In the genomic region with DNA sequence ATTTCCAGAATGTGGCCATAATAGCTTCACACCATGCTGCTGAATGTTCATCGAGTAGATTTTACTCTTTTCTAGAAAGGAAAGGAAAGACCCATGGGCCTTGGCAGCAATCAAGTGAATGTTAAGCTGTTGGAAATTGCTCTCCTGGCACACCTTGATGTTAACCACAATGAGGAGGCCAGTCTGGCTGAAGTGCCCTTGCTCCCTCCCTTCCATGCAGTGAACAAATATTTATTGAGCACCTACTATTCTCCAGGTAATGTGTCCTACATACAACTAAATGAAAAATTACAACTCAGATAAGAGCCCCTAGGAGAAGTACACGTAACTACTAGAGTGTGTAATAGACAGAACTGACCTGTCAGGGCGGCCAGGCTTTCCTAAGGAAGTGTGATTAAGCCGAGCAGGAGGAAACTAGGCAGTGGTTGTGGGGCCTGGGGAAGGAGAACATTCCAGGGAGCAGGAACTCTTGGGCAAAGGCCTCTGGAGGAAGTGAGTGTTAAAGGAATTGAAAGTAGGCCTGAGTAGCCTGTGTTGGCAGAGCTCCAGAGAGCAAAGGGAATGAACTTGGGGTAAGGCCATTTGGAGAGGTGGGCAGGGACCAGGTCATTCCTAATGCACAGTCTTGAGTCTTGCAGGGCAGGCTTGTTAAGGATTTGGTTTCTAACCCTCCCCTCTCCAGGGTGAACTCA, we compare ENCODE assay signal across 12 cellular contexts. TPM values are rescaled to one million over a fixed set of nuclear protein-coding genes. Genes with fewer than 3 reads are reported as not detected.
DNase-seq lines count a peak whose midpoint lies in the region; ATAC-seq, FAIRE-seq and TF ChIP-seq lines count a peak whose summit lies in the region.
"Had no signal": no experiment of that assay in that cellular context is flagged by ENCODE, and none has a peak within 500 bp of the region (broad histone marks: within the 10 kb centered on the region; RNA-seq: fewer than 3 reads in every experiment).

No MANE protein-coding gene starts in this region.

- no peaks in the 10 kb centered on the region for H4K20me1 ChIP-seq in astrocyte (ENCODE audit: insufficient read depth, low read length)

- intact Hi-C loops in right lobe of liver (cut with DNase I), result no loop called here
- intact Hi-C loops in CD8-positive, alpha-beta T cell (cut with DNase I, micrococcal nuclease), result no loop called here
- intact Hi-C loops in ascending aorta (cut with DNase I), result no loop called here

- POLR2A ChIA-PET in A549 (lab: Yijun Ruan, JAX), result no interaction called here
- POLR2A ChIA-PET in CD8-positive, alpha-beta T cell (lab: Charles Lee), result no interaction called here

- CTCF ChIA-PET in A549 (lab: Yijun Ruan, JAX), result interaction anchor here (2.8 kb wide), 1 partner anchor 8 kb away, joined by 15 read pairs; no protein-coding TSS in a partner anchor
- CTCF ChIA-PET in CD8-positive, alpha-beta T cell (lab: Charles Lee), result no interaction called here

- H3K4me3 ChIP-seq in A549 (no peak overlapping the region), astrocyte (ENCODE audit: insufficient read depth, low read depth, low read length) (no peak overlapping the region), right lobe of liver (no peak overlapping the region), ascending aorta (no peak overlapping the region)
- H3K4me3 ChIP-seq in CD8-positive, alpha-beta T cell (ENCODE audit: low read depth, low read length), result no peak overlapping the region

- H3K9me3 ChIP-seq in A549 (no peaks in the 10 kb centered on the region), astrocyte (ENCODE audit: insufficient read depth, low read depth, low read length) (no peaks in the 10 kb centered on the region), right lobe of liver (no peaks in the 10 kb centered on the region), ascending aorta (no peaks in the 10 kb centered on the region)
- H3K9me3 ChIP-seq in CD8-positive, alpha-beta T cell (ENCODE audit: low read length), result no peaks in the 10 kb centered on the region

- no peak for TF ChIP-seq RAD21 in A549 (conservative IDR thresholded peaks at IDR 0.05 in 1 of 2, IDR thresholded peaks at IDR 0.05 in 1 of 2)

- no peak for DNase-seq in A549 (ENCODE audit: low read depth in 1 of 2, low spot score in 1 of 2)
- DNase-seq in HT1080 (ENCODE audit: low read depth), result peak; percentile 93
- no peak for DNase-seq in astrocyte (ENCODE audit: low read depth)
- DNase-seq in right lobe of liver, result peak in 2 of 3 donors; percentile 27 to 54
- DNase-seq in CD8-positive, alpha-beta T cell, result no peak
- no peak for DNase-seq in GM13976 (ENCODE audit: low spot score)
- DNase-seq in ascending aorta (ENCODE audit: low spot score in 2 of 2), result no peak
- DNase-seq: activated naive CD8-positive, alpha-beta T cell treated with anti-CD3 and anti-CD28 coated beads, Interleukin-2, amount 50 U/mL, for 24 hours; AML-193; naive B cell had no signal

- TF ChIP-seq EP300 in A549 (IDR thresholded peaks at IDR 0.05), result no peak

- H3K27ac ChIP-seq in A549, result peak overlapping the region in 1 of 2 experiments; percentile 37; a peak in 3 of 6 replicates
- peak overlapping the region; percentile 21 for H3K27ac ChIP-seq in astrocyte (ENCODE audit: low read depth, low read length)
- H3K27ac ChIP-seq in right lobe of liver, result no peak overlapping the region
- no peak overlapping the region for H3K27ac ChIP-seq in CD8-positive, alpha-beta T cell (ENCODE audit: low read depth, low read length)
- no peak overlapping the region for H3K27ac ChIP-seq in ascending aorta

- no peaks in the 10 kb centered on the region for H3K27me3 Mint-ChIP-seq in astrocyte (ENCODE audit: low read depth, unreplicated experiment)
- H3K27me3 Mint-ChIP-seq in CD8-positive, alpha-beta T cell (ENCODE audit: low read depth), result peaks cover 26% of the 10 kb centered on the region

- peak in 1 of 2 experiments; percentile 47; a peak in 3 of 6 replicates for ATAC-seq in A549
- ATAC-seq in right lobe of liver, result peak; percentile 63 to 85 (median 68)
- no peak for ATAC-seq in CD8-positive, alpha-beta T cell
- ATAC-seq in GM18868 (IDR thresholded peaks at IDR 0.05; ENCODE audit: unreplicated experiment), result no peak
- ATAC-seq: activated naive CD8-positive, alpha-beta T cell treated with anti-CD3 and anti-CD28 coated beads, Interleukin-2, amount 50 U/mL, for 24 hours had no signal

- no peak for FAIRE-seq in A549 (lab: Jason Lieb, UNC)
- peak; percentile 32 for FAIRE-seq in astrocyte (lab: Jason Lieb, UNC)

- WGBS in A549 (ENCODE audit: missing lambda C conversion rate), result 88% methylated on average over 4 of the region's 4 CpGs
- WGBS in right lobe of liver (ENCODE audit: insufficient coverage, low coverage, low lambda C conversion rate, missing lambda C conversion rate), result 33% methylated on average over 3 of the region's 4 CpGs

- peak overlapping the region; percentile 44 for H3K4me2 ChIP-seq in A549
- H3K4me2 ChIP-seq in astrocyte (ENCODE audit: low read length), result peak overlapping the region; percentile 17

- no peak overlapping the region for H2AFZ ChIP-seq in astrocyte (ENCODE audit: low read depth, low read length)

- no peak overlapping the region for H3K9ac ChIP-seq in astrocyte (ENCODE audit: low read length)

- H3K4me1 ChIP-seq in A549 (peaks cover 23% of the 10 kb centered on the region), astrocyte (ENCODE audit: insufficient read depth, low read length) (peaks cover 24% of the 10 kb centered on the region), right lobe of liver (no peaks in the 10 kb centered on the region), ascending aorta (peaks cover 4 to 16% of the 10 kb centered on the region in 2 donors)
- peaks cover 4% of the 10 kb centered on the region for H3K4me1 ChIP-seq in CD8-positive, alpha-beta T cell (ENCODE audit: insufficient read depth, low read length)

- no peak overlapping the region for H3K4me3 Mint-ChIP-seq in astrocyte (ENCODE audit: unreplicated experiment)
- no peak overlapping the region for H3K4me3 Mint-ChIP-seq in CD8-positive, alpha-beta T cell
- H3K4me3 Mint-ChIP-seq: activated naive CD8-positive, alpha-beta T cell treated with anti-CD3 and anti-CD28 coated beads, Interleukin-2, amount 50 U/mL, for 24 hours; naive B cell; T-helper 1 cell treated with Interleukin-12 subunit alpha and Interleukin-12 subunit beta and Interleukin-4 antibody, amounts not matched to agents 30 μg/mL and 1 μg/mL, for 36 hours had no signal

- H3K27me3 ChIP-seq in astrocyte (ENCODE audit: insufficient read depth, low read length) (no peaks in the 10 kb centered on the region), right lobe of liver (no peaks in the 10 kb centered on the region), ascending aorta (no peaks in the 10 kb centered on the region)
- H3K27me3 ChIP-seq in CD8-positive, alpha-beta T cell (ENCODE audit: insufficient read depth, low read length), result no peaks in the 10 kb centered on the region

- H3K4me1 Mint-ChIP-seq in astrocyte (ENCODE audit: low read depth, unreplicated experiment), result peaks cover 24% of the 10 kb centered on the region
- peaks cover 13% of the 10 kb centered on the region for H3K4me1 Mint-ChIP-seq in CD8-positive, alpha-beta T cell (ENCODE audit: low read depth)

- TF ChIP-seq CTCF in A549 (IDR thresholded peaks at IDR 0.05) (no peak), astrocyte (IDR thresholded peaks at IDR 0.05; ENCODE audit: insufficient read depth, low read depth, low read length) (no peak), right lobe of liver (IDR thresholded peaks at IDR 0.05) (no peak), GM13976 (IDR thresholded peaks at IDR 0.05; ENCODE audit: borderline replicate concordance, control extremely low read depth, extremely low read depth, insufficient read depth, missing control alignments) (no peak), ascending aorta (IDR thresholded peaks at IDR 0.05) (no peak)
- no peak for TF ChIP-seq CTCF in CD8-positive, alpha-beta T cell (IDR thresholded peaks at IDR 0.05)

- H3K36me3 ChIP-seq in astrocyte (ENCODE audit: insufficient read depth, low read length) (no peaks in the 10 kb centered on the region), right lobe of liver (no peaks in the 10 kb centered on the region), ascending aorta (no peaks in the 10 kb centered on the region)
- no peaks in the 10 kb centered on the region for H3K36me3 ChIP-seq in CD8-positive, alpha-beta T cell (ENCODE audit: insufficient read depth, low read length)

- no peaks in the 10 kb centered on the region for H3K9me3 Mint-ChIP-seq in astrocyte (ENCODE audit: unreplicated experiment)
- H3K9me3 Mint-ChIP-seq in CD8-positive, alpha-beta T cell, result no peaks in the 10 kb centered on the region
- H3K9me3 Mint-ChIP-seq: activated naive CD8-positive, alpha-beta T cell treated with anti-CD3 and anti-CD28 coated beads, Interleukin-2, amount 50 U/mL, for 24 hours; naive B cell; T-helper 1 cell treated with Interleukin-12 subunit alpha and Interleukin-12 subunit beta and Interleukin-4 antibody, amounts not matched to agents 30 μg/mL and 1 μg/mL, for 36 hours had no signal

- peak overlapping the region; percentile 67 for H3K27ac Mint-ChIP-seq in astrocyte (ENCODE audit: unreplicated experiment)
- H3K27ac Mint-ChIP-seq in CD8-positive, alpha-beta T cell, result no peak overlapping the region
- H3K27ac Mint-ChIP-seq: activated naive CD8-positive, alpha-beta T cell treated with anti-CD3 and anti-CD28 coated beads, Interleukin-2, amount 50 U/mL, for 24 hours; T-helper 1 cell treated with Interleukin-12 subunit alpha and Interleukin-12 subunit beta and Interleukin-4 antibody, amounts not matched to agents 30 μg/mL and 1 μg/mL, for 36 hours had no signal

- peaks cover 2% of the 10 kb centered on the region for H3K36me3 Mint-ChIP-seq in astrocyte (ENCODE audit: low read depth, unreplicated experiment)
- H3K36me3 Mint-ChIP-seq in CD8-positive, alpha-beta T cell, result no peaks in the 10 kb centered on the region

- in situ Hi-C loops in GM13976 (cut with MboI; ENCODE audit: low sequenced_read_pairs, unreplicated experiment), result no loop called here

- H3K79me2 ChIP-seq in astrocyte (ENCODE audit: insufficient read depth, low read length), result no peaks in the 10 kb centered on the region

- TF ChIP-seq POLR2A in A549 (IDR thresholded peaks at IDR 0.05; ENCODE audit: low read length) (no peak), right lobe of liver (IDR thresholded peaks at IDR 0.05) (no peak)

TF ChIP-seq in A549, 52 proteins besides CTCF, POLR2A, EP300 and RAD21 (continues in another document):
- no peak for TF ChIP-seq RFX5 (IDR thresholded peaks at IDR 0.05)
- no peak for TF ChIP-seq POLR2AphosphoS2 (conservative IDR thresholded peaks at IDR 0.05; ENCODE audit: low read length)
- TF ChIP-seq EHF (CRISPR knock-in tag; IDR thresholded peaks at IDR 0.05), result no peak

RNA-seq across cellular contexts. Expression of a gene that starts 9.2 kb away (rescaled TPM):
- polyA plus RNA-seq in A549 (2011; rRNA removed) (18.0 and 20.9 TPM in 2 replicates), A549 (2017; fragmentation: RNase III; extraction: RNeasy Plus Mini Kit Qiagen cat#74134 plus additional on column Dnase treatment) (8.4 to 9.6 TPM (median 8.9 TPM) in 3 replicates)
- polyA plus RNA-seq in A549 (2012; cell fraction: cytosol; rRNA removed), result 8.2 and 11.4 TPM in 2 replicates
- 21.7 and 23.7 TPM in 2 replicates for polyA plus RNA-seq in A549 (2012; cell fraction: nucleus; rRNA removed)
- 43.5 and 50.0 TPM in 2 replicates for polyA minus RNA-seq in A549 (2011; rRNA and poly(A)+ RNA removed)
- total RNA-seq in HT1080 (2014; rRNA removed; shearing (Covaris generic)), result 5.2 and 6.8 TPM in 2 replicates
- polyA plus RNA-seq in HT1080 (2015; cell fraction: cytosol; rRNA removed), result 12.1 and 15.3 TPM in 2 replicates
- polyA plus RNA-seq in HT1080 (2015; cell fraction: nucleus; rRNA removed), result 44.6 and 48.6 TPM in 2 replicates
- total RNA-seq in astrocyte (33.8 and 40.1 TPM in 2 replicates), right lobe of liver (1 to 10 TPM; 2.8 to 7.2 (median 4.1) TPM), ascending aorta (8.8 TPM)
- total RNA-seq in CD8-positive, alpha-beta T cell, result 1 to 10 TPM; 3.9 to 4.1 TPM

Comparison
In these comparisons a context has a peak if more than half of its experiments do, and no peak if none do; other contexts are left out.
1. ATAC-seq: peak in right lobe of liver (4 of 4); none in CD8-positive, alpha-beta T cell (single experiment) and GM18868 (single experiment).
2. DNase-seq: peak in HT1080 (single experiment) and right lobe of liver (2 of 3); none in A549 (0 of 2), astrocyte (single experiment), CD8-positive, alpha-beta T cell (0 of 7), GM13976 (single experiment) and ascending aorta (0 of 2).